35 cellular contexts compared by ENCODE assay signal in genomic region chr20:13744403-13744802, GRCh38. TPM values are rescaled to one million over a fixed set of nuclear protein-coding genes. Genes with fewer than 3 reads are reported as not detected.
DNase-seq lines count a peak whose midpoint lies in the region; ATAC-seq and TF ChIP-seq lines count a peak whose summit lies in the region.
"Had no signal": no experiment of that assay in that cellular context is flagged by ENCODE, and none has a peak within 500 bp of the region (broad histone marks: within the 10 kb centered on the region; RNA-seq: fewer than 3 reads in every experiment).

No MANE protein-coding gene starts in this region.

- POLR2A ChIA-PET in PC-3 (lab: Charles Lee; ENCODE audit: unreplicated experiment) = no interaction called here

- H3K27me3 ChIP-seq in PC-3 (ENCODE audit: low read length) = no peaks in the 10 kb centered on the region
- H3K27me3 ChIP-seq: cardiac muscle cell, foreskin keratinocyte, heart right ventricle, MG63, suprapubic skin had no signal

- H3K4me1 Mint-ChIP-seq in neural crest cell = peaks cover 5% of the 10 kb centered on the region
- peaks cover 3% of the 10 kb centered on the region for H3K4me1 Mint-ChIP-seq in activated CD8-positive, alpha-beta memory T cell treated with anti-CD3 and anti-CD28 coated beads, Interleukin-2, amount 10 ng/mL, durations not matched to agents 7 days and 5 days

- no peak overlapping the region for H3K27ac ChIP-seq in PC-3 (ENCODE audit: low read length)
- H3K27ac ChIP-seq: 22Rv1, C4-2B, cardiac muscle cell, foreskin keratinocyte, heart right ventricle, parathyroid adenoma, suprapubic skin had no signal

- H3K36me3 Mint-ChIP-seq in neural crest cell (ENCODE audit: low read depth) = peaks cover 48% of the 10 kb centered on the region
- peaks cover 48% of the 10 kb centered on the region for H3K36me3 Mint-ChIP-seq in activated CD8-positive, alpha-beta memory T cell treated with anti-CD3 and anti-CD28 coated beads, Interleukin-2, amount 10 ng/mL, durations not matched to agents 7 days and 5 days

- H3K9me2 ChIP-seq in PC-3 (replicated peaks; ENCODE audit: low read length) = no peaks in the 10 kb centered on the region

- CTCF ChIA-PET in PC-3 (lab: Charles Lee) = no interaction called here
- CTCF ChIA-PET in activated CD8-positive, alpha-beta memory T cell treated with anti-CD3 and anti-CD28 coated beads, Interleukin-2, amount 10 ng/mL, durations not matched to agents 7 days and 5 days (lab: Charles Lee) = no interaction called here

- TF ChIP-seq CTCF in PC-3 (conservative IDR thresholded peaks at IDR 0.05; ENCODE audit: low read depth, low read length) = no peak
- no peak for TF ChIP-seq CTCF in epithelial cell of esophagus (IDR thresholded peaks at IDR 0.05; ENCODE audit: insufficient read depth, low read depth, low read length, missing control alignments)
- TF ChIP-seq CTCF in neural crest cell (conservative IDR thresholded peaks at IDR 0.05) = no peak

- no peak overlapping the region for H3K4me3 ChIP-seq in PC-3 (ENCODE audit: low read length)
- H3K4me3 ChIP-seq in epithelial cell of esophagus (ENCODE audit: low read length) = no peak overlapping the region
- H3K4me3 ChIP-seq: cardiac muscle cell, heart right ventricle, lung, MG63, mucosa of descending colon, suprapubic skin had no signal

- peak in 2 of 3 experiments; percentile 9 to 36 for DNase-seq in NCI-H1417 (lab: John Stamatoyannopoulos, UW)
- no peak for DNase-seq in NCI-H1417 treated with DMSO at 0.1 percent for 48 hours (lab: John Stamatoyannopoulos, UW)
- peak; percentile 5 for DNase-seq in PC-3
- peak; percentile 12 for DNase-seq in epithelial cell of esophagus (ENCODE audit: low read depth)
- DNase-seq in neural crest cell (ENCODE audit: low read depth, low spot score) = no peak
- DNase-seq in GM19240 (ENCODE audit: insufficient read length, low spot score) = no peak
- DNase-seq in activated gamma-delta T cell (lab: John Stamatoyannopoulos, UW) = no peak
- no peak for DNase-seq in activated CD8-positive, alpha-beta memory T cell treated with anti-CD3 and anti-CD28 coated beads, Interleukin-2, amount 10 ng/mL, durations not matched to agents 7 days and 5 days
- DNase-seq: activated CD4-positive, alpha-beta memory T cell treated with anti-CD3 and anti-CD28 coated beads for 36 hours; activated CD8-positive, alpha-beta memory T cell treated with anti-CD3 and anti-CD28 coated beads, Interleukin-2, amount 50 U/mL, for 4 hours; aorta; foreskin keratinocyte; heart right ventricle; KBM-7; MG63; mucosa of descending colon; NCI-H1105; NCI-H2081; NCI-H2227 treated with DMSO at 0.1 percent for 48 hours; NCI-H526; NK-92 treated with Interleukin-12 subunit alpha and Interleukin-12 subunit beta, amount 100 ng/mL, for 24 hours; SHP77 treated with DMSO at 0.1 percent for 48 hours; stimulated activated CD4-positive, alpha-beta T cell treated with anti-CD3 and anti-CD28 coated beads, Interleukin-1b, Interleukin-23, amount 100 ng/mL, for 48 hours; stimulated activated naive CD4-positive, alpha-beta T cell treated with Interleukin-2 at 50 U/mL for 16 hours had no signal

- H3K36me3 ChIP-seq in PC-3 (ENCODE audit: low read depth, low read length) = peaks cover 19% of the 10 kb centered on the region

- H3K9ac ChIP-seq in PC-3 (ENCODE audit: low read length) = no peak overlapping the region
- H3K9ac ChIP-seq: parathyroid adenoma had no signal

- no peaks in the 10 kb centered on the region for H3K79me2 ChIP-seq in PC-3 (ENCODE audit: low read length)
- H3K79me2 ChIP-seq: parathyroid adenoma had no signal

- no peak overlapping the region for H2AFZ ChIP-seq in PC-3 (ENCODE audit: low read length)
- H2AFZ ChIP-seq: parathyroid adenoma had no signal

- H3F3A ChIP-seq in PC-3 (ENCODE audit: low read length, unreplicated experiment) = no peaks in the 10 kb centered on the region

- H3K4me1 ChIP-seq in PC-3 (ENCODE audit: insufficient read depth, low read length) = peaks cover 4% of the 10 kb centered on the region; the same call in 1 of the 2 replicates
- H3K4me1 ChIP-seq: foreskin keratinocyte, parathyroid adenoma, suprapubic skin had no signal

- no peak for ATAC-seq in PC-3
- no peak for ATAC-seq in activated CD8-positive, alpha-beta memory T cell treated with anti-CD3 and anti-CD28 coated beads, Interleukin-2, amount 10 ng/mL, durations not matched to agents 7 days and 5 days
- ATAC-seq: activated CD4-positive, CD25-positive, alpha-beta regulatory T cell treated with anti-CD3 and anti-CD28 coated beads, Interleukin-2, amount 50 U/mL, for 24 hours; activated naive CD4-positive, alpha-beta T cell treated with anti-CD3 and anti-CD28 coated beads, Interleukin-2, amount 50 U/mL, for 72 hours; esophagus mucosa; foreskin keratinocyte; heart right ventricle; mucosa of descending colon; natural killer cell treated with Interleukin-12 subunit alpha and Interleukin-12 subunit beta and Interleukin-15 and Interleukin-18, amount 100 ng/mL, for 72 hours had no signal

- no peak overlapping the region for H3K4me3 Mint-ChIP-seq in neural crest cell
- no peak overlapping the region for H3K4me3 Mint-ChIP-seq in activated CD8-positive, alpha-beta memory T cell treated with anti-CD3 and anti-CD28 coated beads, Interleukin-2, amount 10 ng/mL, durations not matched to agents 7 days and 5 days
- H3K4me3 Mint-ChIP-seq: activated CD4-positive, alpha-beta memory T cell treated with anti-CD3 and anti-CD28 coated beads for 36 hours; natural killer cell treated with Interleukin-12 subunit alpha and Interleukin-12 subunit beta and Interleukin-15 and Interleukin-18, amount 100 ng/mL, for 72 hours had no signal

- no peaks in the 10 kb centered on the region for H3K9me3 ChIP-seq in PC-3 (ENCODE audit: low read length)
- H3K9me3 ChIP-seq: mucosa of descending colon, suprapubic skin had no signal

- no peaks in the 10 kb centered on the region for H3K27me3 Mint-ChIP-seq in neural crest cell (ENCODE audit: low read depth)
- H3K27me3 Mint-ChIP-seq in activated CD8-positive, alpha-beta memory T cell treated with anti-CD3 and anti-CD28 coated beads, Interleukin-2, amount 10 ng/mL, durations not matched to agents 7 days and 5 days = no peaks in the 10 kb centered on the region
- H3K27me3 Mint-ChIP-seq: activated CD4-positive, alpha-beta memory T cell treated with anti-CD3 and anti-CD28 coated beads for 36 hours; natural killer cell treated with Interleukin-12 subunit alpha and Interleukin-12 subunit beta and Interleukin-15 and Interleukin-18, amount 100 ng/mL, for 72 hours had no signal

- BruUV-seq in PC-3 (replicated peaks; lab: Mats Ljungman, UMichigan) = no TSS peak

- peaks cover 9% of the 10 kb centered on the region; the same call in 1 of the 2 replicates for H4K20me1 ChIP-seq in PC-3 (ENCODE audit: low read length)

- H3K9me3 Mint-ChIP-seq in neural crest cell = peaks cover 21% of the 10 kb centered on the region
- peaks cover 2% of the 10 kb centered on the region for H3K9me3 Mint-ChIP-seq in activated CD8-positive, alpha-beta memory T cell treated with anti-CD3 and anti-CD28 coated beads, Interleukin-2, amount 10 ng/mL, durations not matched to agents 7 days and 5 days (ENCODE audit: low read depth)

- H3K27ac Mint-ChIP-seq in neural crest cell (ENCODE audit: unreplicated experiment) = peak overlapping the region; percentile 13
- H3K27ac Mint-ChIP-seq in activated CD8-positive, alpha-beta memory T cell treated with anti-CD3 and anti-CD28 coated beads, Interleukin-2, amount 10 ng/mL, durations not matched to agents 7 days and 5 days = no peak overlapping the region
- H3K27ac Mint-ChIP-seq: activated CD4-positive, alpha-beta memory T cell treated with anti-CD3 and anti-CD28 coated beads for 36 hours; activated naive CD4-positive, alpha-beta T cell treated with anti-CD3 and anti-CD28 coated beads, Interleukin-2, amount 50 U/mL, for 72 hours; activated T-helper 2 cell treated with anti-CD3 and anti-CD28 coated beads, Interferon-gamma antibody, Interleukin-2, Interleukin-4, amounts not matched to agents 10 μg/mL and 5 μg/mL and 100 μg/mL, durations not matched to agents 14 hours and 24 hours and 36 hours; natural killer cell treated with Interleukin-12 subunit alpha and Interleukin-12 subunit beta and Interleukin-15 and Interleukin-18, amount 100 ng/mL, for 72 hours had no signal

- intact Hi-C loops in PC-3 (cut with micrococcal nuclease) = no loop called here

- H3K4me2 ChIP-seq in PC-3 (ENCODE audit: low read length) = no peak overlapping the region

RNA-seq across cellular contexts. Expression of gene ESF1, which starts 40.3 kb away (rescaled TPM):
- total RNA-seq in PC-3 (2014; rRNA removed) (13.7 and 18.7 TPM in 2 replicates), neural crest cell (18.9 and 20.7 TPM in 2 replicates)
- 10 to 100 TPM; 11.8 to 17.3 TPM for total RNA-seq in activated CD8-positive, alpha-beta memory T cell treated with anti-CD3 and anti-CD28 coated beads, Interleukin-2, amount 10 ng/mL, durations not matched to agents 7 days and 5 days

RNA-seq across cellular contexts. Expression of gene NDUFAF5, which starts 40.4 kb away (rescaled TPM):
- total RNA-seq in PC-3 (2014; rRNA removed) (23.3 and 29.0 TPM in 2 replicates), neural crest cell (30.3 and 32.6 TPM in 2 replicates)
- total RNA-seq in activated CD8-positive, alpha-beta memory T cell treated with anti-CD3 and anti-CD28 coated beads, Interleukin-2, amount 10 ng/mL, durations not matched to agents 7 days and 5 days = 10 to 100 TPM; 29.7 to 31.2 TPM

Comparison
In these comparisons a context has a peak if more than half of its experiments do, and no peak if none do; other contexts are left out.
1. DNase-seq: peak in NCI-H1417 (2 of 3), PC-3 (single experiment) and epithelial cell of esophagus (single experiment); none in NCI-H1417 treated with DMSO at 0.1 percent for 48 hours (single experiment), neural crest cell (single experiment), GM19240 (single experiment), activated gamma-delta T cell (single experiment) and activated CD8-positive, alpha-beta memory T cell treated with anti-CD3 and anti-CD28 coated beads, Interleukin-2, amount 10 ng/mL, durations not matched to agents 7 days and 5 days (single experiment).